In the genomic region with DNA sequence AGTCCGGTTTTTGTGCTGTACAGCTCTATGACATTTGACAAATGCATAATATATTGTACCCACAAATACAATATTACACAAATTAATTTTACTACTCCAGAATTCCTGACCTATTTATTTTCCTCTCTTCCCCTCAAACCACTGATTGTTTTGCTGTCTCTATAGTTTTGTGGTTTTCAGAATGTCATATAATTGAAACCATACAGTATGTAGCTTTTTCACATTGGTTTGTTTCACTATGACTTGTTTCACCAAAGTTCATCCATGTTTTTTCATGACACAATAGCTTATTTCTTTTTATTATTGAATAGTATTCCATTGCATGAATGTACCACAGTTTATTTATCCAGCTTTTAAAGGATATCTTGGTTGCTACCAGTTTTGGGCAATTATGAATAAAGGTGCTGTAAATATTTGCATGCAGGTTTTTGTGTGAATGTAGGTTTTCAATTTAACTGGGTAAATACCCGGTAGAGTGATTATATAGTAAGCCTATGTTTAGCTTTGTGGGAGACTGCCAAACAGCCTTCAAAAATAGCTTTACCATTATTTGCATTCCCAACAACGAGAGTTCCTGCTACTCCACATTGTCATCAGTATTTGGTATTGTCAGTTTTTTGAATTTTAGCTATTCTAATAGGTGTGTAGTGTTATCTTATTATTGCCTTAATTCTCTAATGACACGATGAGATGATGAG, we compare ENCODE assay signal across 2 cellular contexts.
TF ChIP-seq lines count a peak whose summit lies in the region.

No MANE protein-coding gene starts in this region.

TF ChIP-seq in GM12891, 5 proteins besides CTCF, POLR2A, EP300 and RAD21:
- TF ChIP-seq PAX5 (IDR thresholded peaks at IDR 0.05; ENCODE audit: insufficient read depth, low read length, severe bottlenecking) (no peak), TAF1 (IDR thresholded peaks at IDR 0.05; ENCODE audit: low read depth, low read length) (no peak)
TF ChIP-seq in GM12891: peak in this region for 0.

TF ChIP-seq in HepG2, 621 proteins besides CTCF, POLR2A, EP300 and RAD21:
- TF ChIP-seq ZNF746 (CRISPR knock-in tag; IDR thresholded peaks at IDR 0.05) (no peak), NFKB2 (CRISPR knock-in tag; IDR thresholded peaks at IDR 0.05; ENCODE audit: borderline replicate concordance) (no peak), AGO2 (optimal IDR thresholded peaks at IDR 0.05; ENCODE audit: low read depth, low read length) (no peak), SRY (CRISPR knock-in tag; IDR thresholded peaks at IDR 0.05) (no peak), SP4 (CRISPR knock-in tag; IDR thresholded peaks at IDR 0.05) (no peak), TP53 (CRISPR knock-in tag; conservative IDR thresholded peaks at IDR 0.05) (no peak), TEAD3 (CRISPR knock-in tag; optimal IDR thresholded peaks at IDR 0.05; ENCODE audit: borderline replicate concordance) (no peak)
- TF ChIP-seq, protein P1, sequence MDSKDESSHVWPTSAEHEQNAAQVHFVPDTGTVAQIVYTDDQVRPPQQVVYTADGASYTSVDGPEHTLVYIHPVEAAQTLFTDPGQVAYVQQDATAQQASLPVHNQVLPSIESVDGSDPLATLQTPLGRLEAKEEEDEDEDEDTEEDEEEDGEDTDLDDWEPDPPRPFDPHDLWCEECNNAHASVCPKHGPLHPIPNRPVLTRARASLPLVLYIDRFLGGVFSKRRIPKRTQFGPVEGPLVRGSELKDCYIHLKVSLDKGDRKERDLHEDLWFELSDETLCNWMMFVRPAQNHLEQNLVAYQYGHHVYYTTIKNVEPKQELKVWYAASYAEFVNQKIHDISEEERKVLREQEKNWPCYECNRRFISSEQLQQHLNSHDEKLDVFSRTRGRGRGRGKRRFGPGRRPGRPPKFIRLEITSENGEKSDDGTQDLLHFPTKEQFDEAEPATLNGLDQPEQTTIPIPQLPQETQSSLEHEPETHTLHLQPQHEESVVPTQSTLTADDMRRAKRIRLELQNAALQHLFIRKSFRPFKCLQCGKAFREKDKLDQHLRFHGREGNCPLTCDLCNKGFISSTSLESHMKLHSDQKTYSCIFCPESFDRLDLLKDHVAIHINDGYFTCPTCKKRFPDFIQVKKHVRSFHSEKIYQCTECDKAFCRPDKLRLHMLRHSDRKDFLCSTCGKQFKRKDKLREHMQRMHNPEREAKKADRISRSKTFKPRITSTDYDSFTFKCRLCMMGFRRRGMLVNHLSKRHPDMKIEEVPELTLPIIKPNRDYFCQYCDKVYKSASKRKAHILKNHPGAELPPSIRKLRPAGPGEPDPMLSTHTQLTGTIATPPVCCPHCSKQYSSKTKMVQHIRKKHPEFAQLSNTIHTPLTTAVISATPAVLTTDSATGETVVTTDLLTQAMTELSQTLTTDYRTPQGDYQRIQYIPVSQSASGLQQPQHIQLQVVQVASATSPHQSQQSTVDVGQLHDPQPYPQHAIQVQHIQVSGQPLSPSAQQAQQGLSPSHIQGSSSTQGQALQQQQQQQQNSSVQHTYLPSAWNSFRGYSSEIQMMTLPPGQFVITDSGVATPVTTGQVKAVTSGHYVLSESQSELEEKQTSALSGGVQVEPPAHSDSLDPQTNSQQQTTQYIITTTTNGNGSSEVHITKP (CRISPR knock-in tag; IDR thresholded peaks at IDR 0.05; ENCODE audit: low read depth) = no peak
